ENCODE assay signal across 32 cellular contexts in genomic region chr18:20960735-20961134, GRCh38.
"Had no signal": no experiment of that assay in that cellular context is flagged by ENCODE, and none has a peak within 500 bp of the region (broad histone marks: within the 10 kb centered on the region; RNA-seq: fewer than 3 reads in every experiment).

No MANE protein-coding gene starts in this region.

- H3K9me3 ChIP-seq: ovary, psoas muscle, right lobe of liver, sigmoid colon, suprapubic skin, testis, tibial artery, transverse colon, upper lobe of right lung, uterus had no signal

- H3K4me2 ChIP-seq: neural progenitor cell, smooth muscle cell had no signal

- H3K36me3 ChIP-seq: ovary, uterus had no signal

- H3K79me2 ChIP-seq: parathyroid adenoma had no signal

- ATAC-seq: natural killer cell; psoas muscle; right cardiac atrium; right lobe of liver; stimulated activated memory B cell treated with anti-CD40 and anti-IgM and Interleukin-4, amounts not matched to agents 10 μg/mL and 1 μg/mL and 100 μg/mL, for 72 hours; stimulated activated naive CD8-positive, alpha-beta T cell treated with anti-CD3 and anti-CD28 coated beads, Interleukin-15, amount 100 ng/mL, for 72 hours; stimulated activated naive CD8-positive, alpha-beta T cell treated with anti-CD3 and anti-CD28 coated beads, Interleukin-15, Interleukin-2, amounts not matched to agents 100 U/mL and 50 U/mL, for 24 hours; upper lobe of right lung had no signal

- H3K4me1 Mint-ChIP-seq: natural killer cell; nephron; neural progenitor cell; stimulated activated memory B cell treated with anti-CD40 and anti-IgM and Interleukin-4, amounts not matched to agents 10 μg/mL and 1 μg/mL and 100 μg/mL, for 72 hours had no signal

- DNase-seq: natural killer cell; occipital lobe; ovary; posterior cingulate gyrus; psoas muscle; right cardiac atrium; right lobe of liver; sigmoid colon; spleen; stimulated activated CD4-positive, alpha-beta T cell treated with anti-CD3 and anti-CD28 coated beads, Interleukin-12 subunit alpha, Interleukin-12 subunit beta, amount 100 ng/mL, for 4 hours; stimulated activated CD4-positive, alpha-beta T cell treated with anti-CD3 and anti-CD28 coated beads, Interleukin-1b, Interleukin-23, amount 100 ng/mL, for 48 hours; stimulated activated CD4-positive, alpha-beta T cell treated with anti-CD3 and anti-CD28 coated beads, Interleukin-4, amount 100 ng/mL, for 1 hour; stimulated activated CD4-positive, alpha-beta T cell treated with anti-CD3 and anti-CD28 coated beads, Interleukin-4, amount 100 ng/mL, for 4 hours; stimulated activated CD8-positive, alpha-beta memory T cell treated with anti-CD3 and anti-CD28 coated beads, Interleukin-4, amount 100 ng/mL, for 48 hours; stimulated activated naive CD4-positive, alpha-beta T cell; stimulated activated naive CD8-positive, alpha-beta T cell treated with anti-CD3 and anti-CD28 coated beads, Interleukin-15, amount 100 ng/mL, for 72 hours; stimulated activated naive CD8-positive, alpha-beta T cell treated with anti-CD3 and anti-CD28 coated beads, Interleukin-15, Interleukin-2, amounts not matched to agents 100 U/mL and 50 U/mL, for 24 hours; substantia nigra; testis; tibial artery; transverse colon; upper lobe of right lung; uterus had no signal

- H3K27me3 ChIP-seq: neural progenitor cell, ovary, right lobe of liver, sigmoid colon, spleen, suprapubic skin, testis, tibial artery, transverse colon, upper lobe of right lung, uterus had no signal

- H3K27ac Mint-ChIP-seq: nephron; neural progenitor cell; progenitor cell of endocrine pancreas; stimulated activated memory B cell treated with anti-CD40 and anti-IgM and Interleukin-4, amounts not matched to agents 10 μg/mL and 1 μg/mL and 100 μg/mL, for 72 hours; type B pancreatic cell had no signal

- H3K27me3 Mint-ChIP-seq: progenitor cell of endocrine pancreas; stimulated activated memory B cell treated with anti-CD40 and anti-IgM and Interleukin-4, amounts not matched to agents 10 μg/mL and 1 μg/mL and 100 μg/mL, for 72 hours; stimulated activated naive CD8-positive, alpha-beta T cell treated with anti-CD3 and anti-CD28 coated beads, Interleukin-15, amount 100 ng/mL, for 72 hours; type B pancreatic cell had no signal

- H3K4me3 ChIP-seq: neural progenitor cell, ovary, psoas muscle, right lobe of liver, sigmoid colon, skin epidermis, smooth muscle cell, spleen, suprapubic skin, testis, tibial artery, transverse colon, upper lobe of right lung, uterus had no signal

- H3K36me3 Mint-ChIP-seq: natural killer cell had no signal

- H3K9ac ChIP-seq: neural progenitor cell, parathyroid adenoma had no signal

- H3K9me3 Mint-ChIP-seq: natural killer cell; stimulated activated memory B cell treated with anti-CD40 and anti-IgM and Interleukin-4, amounts not matched to agents 10 μg/mL and 1 μg/mL and 100 μg/mL, for 72 hours; stimulated activated naive CD8-positive, alpha-beta T cell treated with anti-CD3 and anti-CD28 coated beads, Interleukin-15, amount 100 ng/mL, for 72 hours; type B pancreatic cell had no signal

- H3K4me3 Mint-ChIP-seq: natural killer cell; nephron; neural progenitor cell; stimulated activated memory B cell treated with anti-CD40 and anti-IgM and Interleukin-4, amounts not matched to agents 10 μg/mL and 1 μg/mL and 100 μg/mL, for 72 hours; stimulated activated naive CD8-positive, alpha-beta T cell treated with anti-CD3 and anti-CD28 coated beads, Interleukin-15, amount 100 ng/mL, for 72 hours; type B pancreatic cell had no signal

- H3K4me1 ChIP-seq: neural progenitor cell, parathyroid adenoma, psoas muscle, right lobe of liver, sigmoid colon, spleen, suprapubic skin, testis, transverse colon, upper lobe of right lung, uterus had no signal

- H3K27ac ChIP-seq: neural progenitor cell, ovary, parathyroid adenoma, psoas muscle, right lobe of liver, sigmoid colon, skin epidermis, spleen, suprapubic skin, testis, tibial artery, transverse colon, upper lobe of right lung, uterus had no signal

- H2AFZ ChIP-seq: neural progenitor cell, parathyroid adenoma had no signal
